In genomic region chr19:4473708-4474503, GRCh38 we compare ENCODE assay signal across 9 cellular contexts. TPM values are rescaled to one million over a fixed set of nuclear protein-coding genes. Genes with fewer than 3 reads are reported as not detected.
DNase-seq lines count a peak whose midpoint lies in the region; ATAC-seq and TF ChIP-seq lines count a peak whose summit lies in the region.
"Had no signal": no experiment of that assay in that cellular context is flagged by ENCODE, and none has a peak within 500 bp of the region (broad histone marks: within the 10 kb centered on the region; RNA-seq: fewer than 3 reads in every experiment).

No MANE protein-coding gene starts in this region.

- H3K9me3 Mint-ChIP-seq in activated T-helper 1 cell treated with anti-CD3 and anti-CD28 coated beads, Interleukin-12 subunit alpha, Interleukin-12 subunit beta, Interleukin-2, Interleukin-4 antibody, amounts not matched to agents 30 ng/mL and 10 ng/mL and 1 ng/mL, durations not matched to agents 14 hours and 24 hours and 36 hours, result no peaks in the 10 kb centered on the region

- H3K36me3 ChIP-seq in heart left ventricle (peaks cover 0 to 37% (median 32%) of the 10 kb centered on the region in 9 donors), tibial artery (peaks cover 15 to 37% (median 27%) of the 10 kb centered on the region in 3 donors)

- peaks cover 0 to 27% (median 18%) of the 10 kb centered on the region in 12 donors for H3K4me1 ChIP-seq in heart left ventricle
- peaks cover 0 to 31% (median 25%) of the 10 kb centered on the region in 4 donors for H3K4me1 ChIP-seq in tibial artery

- peaks cover 18% of the 10 kb centered on the region for H3K4me1 Mint-ChIP-seq in activated T-helper 1 cell treated with anti-CD3 and anti-CD28 coated beads, Interleukin-12 subunit alpha, Interleukin-12 subunit beta, Interleukin-2, Interleukin-4 antibody, amounts not matched to agents 30 ng/mL and 10 ng/mL and 1 ng/mL, durations not matched to agents 14 hours and 24 hours and 36 hours (ENCODE audit: low read depth)

- DNase-seq in heart left ventricle (no peak), left ventricle myocardium superior (no peak), tibial artery (no peak), NCI-H146 treated with DMSO at 0.1 percent for 48 hours (lab: John Stamatoyannopoulos, UW; ENCODE audit: unreplicated experiment) (no peak), mesenteric fat pad (ENCODE audit: low spot score) (no peak)
- no peak for DNase-seq in activated T-helper 1 cell treated with anti-CD3 and anti-CD28 coated beads, Interleukin-12 subunit alpha, Interleukin-12 subunit beta, Interleukin-2, Interleukin-4 antibody, amounts not matched to agents 30 ng/mL and 10 ng/mL and 1 ng/mL, durations not matched to agents 14 hours and 24 hours and 36 hours (ENCODE audit: low spot score)

- peak overlapping the region in 1 of 12 donors; percentile 82 for H3K27ac ChIP-seq in heart left ventricle
- peak overlapping the region; percentile 22 to 30 for H3K27ac ChIP-seq in tibial artery

- H3K36me3 Mint-ChIP-seq in activated T-helper 1 cell treated with anti-CD3 and anti-CD28 coated beads, Interleukin-12 subunit alpha, Interleukin-12 subunit beta, Interleukin-2, Interleukin-4 antibody, amounts not matched to agents 30 ng/mL and 10 ng/mL and 1 ng/mL, durations not matched to agents 14 hours and 24 hours and 36 hours (ENCODE audit: low read depth), result peaks cover 5% of the 10 kb centered on the region

- 34 to 44% (median 40%) methylated on average over 13 to 25 of the region's 25 CpGs for WGBS in heart left ventricle, 4 donors

- no peaks in the 10 kb centered on the region for H3K9me3 ChIP-seq in heart left ventricle
- no peaks in the 10 kb centered on the region for H3K9me3 ChIP-seq in tibial artery

- no peak for ATAC-seq in heart left ventricle
- no peak for ATAC-seq in left ventricle myocardium superior
- ATAC-seq in HG02759 (IDR thresholded peaks at IDR 0.05; ENCODE audit: unreplicated experiment), result no peak

- H3K4me3 ChIP-seq in heart left ventricle (peak overlapping the region in 7 of 12 donors; percentile 10 to 98 (median 33)), iPS-11a (ENCODE audit: low read depth, low read length) (peak overlapping the region; percentile 53), tibial artery (peak overlapping the region; percentile 16 to 98)

- no peak for TF ChIP-seq POLR2A in heart left ventricle (IDR thresholded peaks at IDR 0.05)

- H3K27me3 ChIP-seq in heart left ventricle (no peaks in the 10 kb centered on the region), tibial artery (no peaks in the 10 kb centered on the region)

- no peaks in the 10 kb centered on the region for H3K27me3 Mint-ChIP-seq in activated T-helper 1 cell treated with anti-CD3 and anti-CD28 coated beads, Interleukin-12 subunit alpha, Interleukin-12 subunit beta, Interleukin-2, Interleukin-4 antibody, amounts not matched to agents 30 ng/mL and 10 ng/mL and 1 ng/mL, durations not matched to agents 14 hours and 24 hours and 36 hours (ENCODE audit: insufficient read depth)

- H3K27ac Mint-ChIP-seq in activated T-helper 1 cell treated with anti-CD3 and anti-CD28 coated beads, Interleukin-12 subunit alpha, Interleukin-12 subunit beta, Interleukin-2, Interleukin-4 antibody, amounts not matched to agents 30 ng/mL and 10 ng/mL and 1 ng/mL, durations not matched to agents 14 hours and 24 hours and 36 hours, result peak overlapping the region; percentile 48

- intact Hi-C loops in heart left ventricle (cut with DNase I), result no loop called here
- intact Hi-C loops in left ventricle myocardium superior (cut with micrococcal nuclease), result no loop called here
- intact Hi-C loops in activated T-helper 1 cell treated with anti-CD3 and anti-CD28 coated beads, Interleukin-12 subunit alpha, Interleukin-12 subunit beta, Interleukin-2, Interleukin-4 antibody, amounts not matched to agents 30 ng/mL and 10 ng/mL and 1 ng/mL, durations not matched to agents 14 hours and 24 hours and 36 hours (cut with micrococcal nuclease), result loop anchor here (5.0 kb wide), 3 partner anchors 292 to 407 kb away; partner anchors contain the start of genes ANKRD24, MAP2K2, SIRT6 and ZBTB7A
- intact Hi-C loops in tibial artery (cut with DNase I; ENCODE audit: low total_unique reads), result no loop called here

- H3K4me3 Mint-ChIP-seq in activated T-helper 1 cell treated with anti-CD3 and anti-CD28 coated beads, Interleukin-12 subunit alpha, Interleukin-12 subunit beta, Interleukin-2, Interleukin-4 antibody, amounts not matched to agents 30 ng/mL and 10 ng/mL and 1 ng/mL, durations not matched to agents 14 hours and 24 hours and 36 hours, result peak overlapping the region; percentile 86

- TF ChIP-seq CTCF in heart left ventricle (IDR thresholded peaks at IDR 0.05) (no peak), tibial artery (IDR thresholded peaks at IDR 0.05) (no peak)

RNA-seq across cellular contexts. Expression of gene HDGFL2, which starts 1.8 kb away (rescaled TPM):
- 100 to 1,000 TPM in 1 of 9 donors, 10 to 100 TPM in 8; 20.8 to 235 (median 29.9) TPM for total RNA-seq in heart left ventricle
- polyA plus RNA-seq in heart left ventricle, result 10 to 100 TPM; 30.7 to 38.9 TPM
- total RNA-seq in left ventricle myocardium superior, result 30.3 TPM
- 66.4 and 70.0 TPM in 2 replicates for total RNA-seq in activated T-helper 1 cell treated with anti-CD3 and anti-CD28 coated beads, Interleukin-12 subunit alpha, Interleukin-12 subunit beta, Interleukin-2, Interleukin-4 antibody, amounts not matched to agents 30 ng/mL and 10 ng/mL and 1 ng/mL, durations not matched to agents 14 hours and 24 hours and 36 hours
- 22.8 TPM for total RNA-seq in mesenteric fat pad

RNA-seq across cellular contexts. Expression of gene UBXN6, which starts 16.3 kb away (rescaled TPM):
- 100 to 1,000 TPM in 6 of 9 donors, 10 to 100 TPM in 3; 75.1 to 128 (median 109) TPM for total RNA-seq in heart left ventricle
- polyA plus RNA-seq in heart left ventricle, result 100 to 1,000 TPM; 127 to 137 TPM
- total RNA-seq in left ventricle myocardium superior, result 127 TPM
- 49.5 and 51.0 TPM in 2 replicates for total RNA-seq in activated T-helper 1 cell treated with anti-CD3 and anti-CD28 coated beads, Interleukin-12 subunit alpha, Interleukin-12 subunit beta, Interleukin-2, Interleukin-4 antibody, amounts not matched to agents 30 ng/mL and 10 ng/mL and 1 ng/mL, durations not matched to agents 14 hours and 24 hours and 36 hours
- total RNA-seq in mesenteric fat pad, result 119 TPM

RNA-seq across cellular contexts. Expression of gene PLIN4, which starts 44.4 kb away (rescaled TPM):
- 100 to 1,000 TPM; 110 to 292 (median 174) TPM for total RNA-seq in heart left ventricle
- polyA plus RNA-seq in heart left ventricle, result 100 to 1,000 TPM in 1 of 2 donors, 10 to 100 TPM in 1; 55.5 to 241 TPM
- total RNA-seq in left ventricle myocardium superior, result 235 TPM
- not detected in 2 replicates for total RNA-seq in activated T-helper 1 cell treated with anti-CD3 and anti-CD28 coated beads, Interleukin-12 subunit alpha, Interleukin-12 subunit beta, Interleukin-2, Interleukin-4 antibody, amounts not matched to agents 30 ng/mL and 10 ng/mL and 1 ng/mL, durations not matched to agents 14 hours and 24 hours and 36 hours
- total RNA-seq in mesenteric fat pad, result 2,078 TPM
- total RNA-seq: T-helper 2 cell treated with Interferon-gamma antibody and Interleukin-4, amounts not matched to agents 100 ng/mL and 5 ng/mL, for 36 hours had no signal

Comparison
In these comparisons a context has a peak if more than half of its experiments do, and no peak if none do; other contexts are left out.
1. RNA of gene PLIN4, which starts 44.4 kb away (total RNA-seq): 2,078 TPM in mesenteric fat pad (single experiment), 235 TPM in left ventricle myocardium superior (single experiment) and 110 to 292 TPM in heart left ventricle; not detected in activated T-helper 1 cell treated with anti-CD3 and anti-CD28 coated beads, Interleukin-12 subunit alpha, Interleukin-12 subunit beta, Interleukin-2, Interleukin-4 antibody, amounts not matched to agents 30 ng/mL and 10 ng/mL and 1 ng/mL, durations not matched to agents 14 hours and 24 hours and 36 hours; every median in the first group is over 100 times any median in the second.
2. Peak in every context shown above with its lines, with median percentiles within 50 percentile points of each other: H3K4me3 ChIP-seq.